Comparison of ENCODE assay signal across 34 cellular contexts in genomic region chr3:45959201-45959600, GRCh38. TPM values are rescaled to one million over a fixed set of nuclear protein-coding genes. Genes with fewer than 3 reads are reported as not detected.
DNase-seq lines count a peak whose midpoint lies in the region; ATAC-seq and TF ChIP-seq lines count a peak whose summit lies in the region.
"Had no signal": no experiment of that assay in that cellular context is flagged by ENCODE, and none has a peak within 500 bp of the region (broad histone marks: within the 10 kb centered on the region; RNA-seq: fewer than 3 reads in every experiment).

No MANE protein-coding gene starts in this region.

- H3K27ac Mint-ChIP-seq in activated T-helper 1 cell treated with anti-CD3 and anti-CD28 coated beads, Interleukin-12 subunit alpha, Interleukin-12 subunit beta, Interleukin-2, Interleukin-4 antibody, amounts not matched to agents 30 ng/mL and 10 ng/mL and 1 ng/mL, durations not matched to agents 14 hours and 24 hours and 36 hours: peak overlapping the region; percentile 0
- peak overlapping the region; percentile 27 for H3K27ac Mint-ChIP-seq in stimulated activated naive B cell treated with anti-CD40 and anti-IgM and Interleukin-4, amounts not matched to agents 10 μg/mL and 1 μg/mL and 100 μg/mL, for 72 hours
- no peak overlapping the region for H3K27ac Mint-ChIP-seq in MCF 10A (ENCODE audit: low read depth, unreplicated experiment)
- H3K27ac Mint-ChIP-seq: activated B cell treated with CpG ODN at 0.5 μM for 24 hours; activated naive CD4-positive, alpha-beta T cell treated with anti-CD3 and anti-CD28 coated beads, Interleukin-2, amount 50 U/mL, for 72 hours; activated T-helper 17 cell treated with anti-CD3 and anti-CD28 coated beads, Interleukin-2, amount 50 U/mL, for 72 hours; nephron; T-helper 1 cell treated with Interleukin-12 subunit alpha and Interleukin-12 subunit beta and Interleukin-4 antibody, amounts not matched to agents 30 μg/mL and 1 μg/mL, for 36 hours had no signal

- H3K4me3 ChIP-seq in GM23248 (no peak overlapping the region), muscle layer of duodenum (ENCODE audit: low read depth in 1 of 2, low read length in 2 of 2) (no peak overlapping the region), MG63 (no peak overlapping the region)
- H3K4me3 ChIP-seq: BLaER1, lung, transverse colon had no signal

- H3K4me1 ChIP-seq in GM23248 (ENCODE audit: insufficient read depth): peaks cover 13% of the 10 kb centered on the region
- H3K4me1 ChIP-seq in muscle layer of duodenum (ENCODE audit: control insufficient read depth in 1 of 2, insufficient read depth in 2 of 2, low read length in 2 of 2): no peaks in the 10 kb centered on the region
- H3K4me1 ChIP-seq: BLaER1, transverse colon had no signal

- intact Hi-C loops in activated T-helper 1 cell treated with anti-CD3 and anti-CD28 coated beads, Interleukin-12 subunit alpha, Interleukin-12 subunit beta, Interleukin-2, Interleukin-4 antibody, amounts not matched to agents 30 ng/mL and 10 ng/mL and 1 ng/mL, durations not matched to agents 14 hours and 24 hours and 36 hours (cut with micrococcal nuclease): no loop called here
- intact Hi-C loops in MCF 10A (cut with micrococcal nuclease): no loop called here

- H3K36me3 ChIP-seq in GM23248 (ENCODE audit: low read depth) (peaks cover 11% of the 10 kb centered on the region), muscle layer of duodenum (ENCODE audit: control insufficient read depth in 1 of 2, insufficient read depth in 2 of 2, low read length in 2 of 2) (peaks cover 82 to 91% of the 10 kb centered on the region in 2 donors), MG63 (peaks cover 10% of the 10 kb centered on the region)

- no TSS peak for BruUV-seq in MCF 10A (replicated peaks; lab: Mats Ljungman, UMichigan)

- no peaks in the 10 kb centered on the region for H3K27me3 Mint-ChIP-seq in activated T-helper 1 cell treated with anti-CD3 and anti-CD28 coated beads, Interleukin-12 subunit alpha, Interleukin-12 subunit beta, Interleukin-2, Interleukin-4 antibody, amounts not matched to agents 30 ng/mL and 10 ng/mL and 1 ng/mL, durations not matched to agents 14 hours and 24 hours and 36 hours (ENCODE audit: insufficient read depth)
- no peaks in the 10 kb centered on the region for H3K27me3 Mint-ChIP-seq in stimulated activated naive B cell treated with anti-CD40 and anti-IgM and Interleukin-4, amounts not matched to agents 10 μg/mL and 1 μg/mL and 100 μg/mL, for 72 hours
- H3K27me3 Mint-ChIP-seq in MCF 10A (ENCODE audit: insufficient read depth, unreplicated experiment): no peaks in the 10 kb centered on the region
- H3K27me3 Mint-ChIP-seq: activated B cell treated with CpG ODN at 0.5 μM for 24 hours; activated T-helper 17 cell treated with anti-CD3 and anti-CD28 coated beads, Interleukin-2, amount 50 U/mL, for 72 hours had no signal

- no peak overlapping the region for H3K4me3 Mint-ChIP-seq in activated T-helper 1 cell treated with anti-CD3 and anti-CD28 coated beads, Interleukin-12 subunit alpha, Interleukin-12 subunit beta, Interleukin-2, Interleukin-4 antibody, amounts not matched to agents 30 ng/mL and 10 ng/mL and 1 ng/mL, durations not matched to agents 14 hours and 24 hours and 36 hours
- H3K4me3 Mint-ChIP-seq in stimulated activated naive B cell treated with anti-CD40 and anti-IgM and Interleukin-4, amounts not matched to agents 10 μg/mL and 1 μg/mL and 100 μg/mL, for 72 hours: no peak overlapping the region
- no peak overlapping the region for H3K4me3 Mint-ChIP-seq in MCF 10A (ENCODE audit: unreplicated experiment)
- H3K4me3 Mint-ChIP-seq: activated B cell treated with CpG ODN at 0.5 μM for 24 hours; activated T-helper 17 cell treated with anti-CD3 and anti-CD28 coated beads, Interleukin-2, amount 50 U/mL, for 72 hours; nephron; T-helper 1 cell treated with Interleukin-12 subunit alpha and Interleukin-12 subunit beta and Interleukin-4 antibody, amounts not matched to agents 30 μg/mL and 1 μg/mL, for 36 hours had no signal

- no peaks in the 10 kb centered on the region for H4K20me1 ChIP-seq in GM23248 (ENCODE audit: insufficient read depth)

- POLR2A ChIA-PET in MCF 10A (lab: Yijun Ruan, JAX): interaction anchor here (1.2 kb wide), 1 partner anchor 10 kb away, joined by 3 read pairs; no protein-coding TSS in a partner anchor

- peaks cover 4% of the 10 kb centered on the region for H3K9me3 Mint-ChIP-seq in activated T-helper 1 cell treated with anti-CD3 and anti-CD28 coated beads, Interleukin-12 subunit alpha, Interleukin-12 subunit beta, Interleukin-2, Interleukin-4 antibody, amounts not matched to agents 30 ng/mL and 10 ng/mL and 1 ng/mL, durations not matched to agents 14 hours and 24 hours and 36 hours
- no peaks in the 10 kb centered on the region for H3K9me3 Mint-ChIP-seq in stimulated activated naive B cell treated with anti-CD40 and anti-IgM and Interleukin-4, amounts not matched to agents 10 μg/mL and 1 μg/mL and 100 μg/mL, for 72 hours
- no peaks in the 10 kb centered on the region for H3K9me3 Mint-ChIP-seq in MCF 10A (ENCODE audit: unreplicated experiment)
- H3K9me3 Mint-ChIP-seq: activated B cell treated with CpG ODN at 0.5 μM for 24 hours; activated T-helper 17 cell treated with anti-CD3 and anti-CD28 coated beads, Interleukin-2, amount 50 U/mL, for 72 hours; nephron had no signal

- no peak for DNase-seq in GM23248
- no peak for DNase-seq in activated T-helper 1 cell treated with anti-CD3 and anti-CD28 coated beads, Interleukin-12 subunit alpha, Interleukin-12 subunit beta, Interleukin-2, Interleukin-4 antibody, amounts not matched to agents 30 ng/mL and 10 ng/mL and 1 ng/mL, durations not matched to agents 14 hours and 24 hours and 36 hours (ENCODE audit: low spot score)
- no peak for DNase-seq in stimulated activated naive B cell treated with anti-CD40 and anti-IgM and Interleukin-4, amounts not matched to agents 10 μg/mL and 1 μg/mL and 100 μg/mL, for 72 hours
- no peak for DNase-seq in MCF 10A (ENCODE audit: unreplicated experiment)
- DNase-seq in stimulated activated CD4-positive, alpha-beta T cell treated with anti-CD3 and anti-CD28 coated beads, Interleukin-4, amount 100 ng/mL, for 1 hour: no peak
- no peak for DNase-seq in MG63
- DNase-seq: activated B cell treated with CpG ODN at 0.5 μM for 24 hours; activated CD4-positive, alpha-beta T cell treated with anti-CD3 and anti-CD28 coated beads, Interleukin-2, amount 50 U/mL, for 4 hours; activated CD8-positive, alpha-beta memory T cell treated with anti-CD3 and anti-CD28 coated beads, Interleukin-2, amount 50 U/mL, for 4 hours; COR-L47; cortex of kidney; DMS53; effector memory CD4-positive, alpha-beta T cell; erythroblast; Kasumi-1; kidney; MV-4-11; NCI-H1436; NCI-H2081 treated with DMSO at 0.1 percent for 48 hours; NCI-H226; NCI-H526 treated with DMSO at 0.1 percent for 48 hours; PC-3; SK-N-SH; transverse colon had no signal

- CTCF ChIA-PET in MCF 10A (lab: Yijun Ruan, JAX): interaction anchor here (0.6 to 2.7 kb wide), 5 partner anchors 19 to 120 kb away, joined by 3 to 11 read pairs (median 4); no protein-coding TSS in a partner anchor

- H3K4me2 ChIP-seq in GM23248 (ENCODE audit: unreplicated experiment): no peak overlapping the region
- H3K4me2 ChIP-seq: BLaER1, SK-N-SH had no signal

- ATAC-seq in stimulated activated naive B cell treated with anti-CD40 and anti-IgM and Interleukin-4, amounts not matched to agents 10 μg/mL and 1 μg/mL and 100 μg/mL, for 72 hours (replicated peaks): no peak
- ATAC-seq: activated naive CD4-positive, alpha-beta T cell treated with anti-CD3 and anti-CD28 coated beads, Interleukin-2, amount 50 U/mL, for 72 hours; activated T-helper 17 cell treated with anti-CD3 and anti-CD28 coated beads, Interleukin-2, amount 50 U/mL, for 72 hours; PC-3 had no signal

- peaks cover 16% of the 10 kb centered on the region; the same call in 1 of the 2 replicates for H3F3A ChIP-seq in GM23248 (ENCODE audit: insufficient read depth)

- H3K79me2 ChIP-seq in GM23248 (ENCODE audit: insufficient read depth): no peaks in the 10 kb centered on the region

- H3K9me3 ChIP-seq in GM23248 (ENCODE audit: low read depth) (no peaks in the 10 kb centered on the region), muscle layer of duodenum (ENCODE audit: control insufficient read depth in 1 of 2, low read length in 2 of 2) (no peaks in the 10 kb centered on the region), MG63 (no peaks in the 10 kb centered on the region)
- H3K9me3 ChIP-seq: BLaER1, SK-N-SH, transverse colon had no signal

- H3K9me2 ChIP-seq in GM23248 (ENCODE audit: insufficient read depth): no peaks in the 10 kb centered on the region
- H3K9me2 ChIP-seq: SK-N-SH had no signal

- peaks cover 89% of the 10 kb centered on the region for H3K36me3 Mint-ChIP-seq in activated T-helper 1 cell treated with anti-CD3 and anti-CD28 coated beads, Interleukin-12 subunit alpha, Interleukin-12 subunit beta, Interleukin-2, Interleukin-4 antibody, amounts not matched to agents 30 ng/mL and 10 ng/mL and 1 ng/mL, durations not matched to agents 14 hours and 24 hours and 36 hours (ENCODE audit: low read depth)
- peaks cover 42 to 59% of the 10 kb centered on the region in 2 donors for H3K36me3 Mint-ChIP-seq in stimulated activated naive B cell treated with anti-CD40 and anti-IgM and Interleukin-4, amounts not matched to agents 10 μg/mL and 1 μg/mL and 100 μg/mL, for 72 hours
- peaks cover 54% of the 10 kb centered on the region for H3K36me3 Mint-ChIP-seq in MCF 10A (ENCODE audit: insufficient read depth, unreplicated experiment)

- H2AFZ ChIP-seq in GM23248: no peak overlapping the region

- H3K27me3 ChIP-seq in GM23248 (replicated peaks; ENCODE audit: insufficient read depth) (no peaks in the 10 kb centered on the region), muscle layer of duodenum (ENCODE audit: low read depth, low read length) (no peaks in the 10 kb centered on the region), MG63 (no peaks in the 10 kb centered on the region)
- H3K27me3 ChIP-seq: BLaER1, transverse colon had no signal

- in situ Hi-C loops in GM23248 (cut with MboI): no loop called here

- 87 to 91% methylated on average over 7 of the region's 7 CpGs for WGBS in GM23248 (ENCODE audit: low coverage in 1 of 2, low lambda C conversion rate in 2 of 2, missing lambda C conversion rate in 2 of 2), 2 experiments

- peak overlapping the region; percentile 45; the same call in 1 of the 2 replicates for H3K27ac ChIP-seq in GM23248
- H3K27ac ChIP-seq in muscle layer of duodenum (ENCODE audit: low read length): peak overlapping the region; percentile 20
- H3K27ac ChIP-seq: BLaER1 had no signal

- no peak for TF ChIP-seq CTCF in MCF 10A (IDR thresholded peaks at IDR 0.05; ENCODE audit: unreplicated experiment)

- H3K4me1 Mint-ChIP-seq in activated T-helper 1 cell treated with anti-CD3 and anti-CD28 coated beads, Interleukin-12 subunit alpha, Interleukin-12 subunit beta, Interleukin-2, Interleukin-4 antibody, amounts not matched to agents 30 ng/mL and 10 ng/mL and 1 ng/mL, durations not matched to agents 14 hours and 24 hours and 36 hours (ENCODE audit: low read depth): peaks cover 71% of the 10 kb centered on the region
- peaks cover 13 to 20% of the 10 kb centered on the region in 2 donors for H3K4me1 Mint-ChIP-seq in stimulated activated naive B cell treated with anti-CD40 and anti-IgM and Interleukin-4, amounts not matched to agents 10 μg/mL and 1 μg/mL and 100 μg/mL, for 72 hours
- no peaks in the 10 kb centered on the region for H3K4me1 Mint-ChIP-seq in MCF 10A (ENCODE audit: insufficient read depth, unreplicated experiment)
- H3K4me1 Mint-ChIP-seq: nephron had no signal

- peak overlapping the region; percentile 33; the same call in 1 of the 2 replicates for H3K9ac ChIP-seq in GM23248
- H3K9ac ChIP-seq: BLaER1, SK-N-SH had no signal

RNA-seq across cellular contexts. Expression of gene CXCR6, which starts 15.9 kb away (rescaled TPM):
- total RNA-seq in GM23248 (2014; rRNA removed; shearing (Covaris generic)): not detected in 2 replicates
- polyA plus RNA-seq in GM23248 (2016; fragmentation: Nextera tagmentation; extraction: Ambion mirVana): not detected in 2 replicates
- total RNA-seq in activated T-helper 1 cell treated with anti-CD3 and anti-CD28 coated beads, Interleukin-12 subunit alpha, Interleukin-12 subunit beta, Interleukin-2, Interleukin-4 antibody, amounts not matched to agents 30 ng/mL and 10 ng/mL and 1 ng/mL, durations not matched to agents 14 hours and 24 hours and 36 hours: 27.2 and 27.9 TPM in 2 replicates
- not detected in 2 replicates for total RNA-seq in MCF 10A (2022)
- not detected in 2 replicates for total RNA-seq in MG63 (2014; rRNA removed; shearing (Covaris generic); ENCODE audit: low replicate concordance)
- total RNA-seq: activated B cell treated with CpG ODN at 0.5 μM for 24 hours, bronchial epithelial cell, osteocyte, PC-3, renal cortical epithelial cell had no signal
- polyA plus RNA-seq: SK-N-SH had no signal

RNA-seq across cellular contexts. Expression of gene FYCO1, which starts 36.4 kb away (rescaled TPM):
- total RNA-seq in GM23248 (2014; rRNA removed; shearing (Covaris generic)): 12.8 and 13.4 TPM in 2 replicates
- polyA plus RNA-seq in GM23248 (2016; fragmentation: Nextera tagmentation; extraction: Ambion mirVana): 6.2 and 6.3 TPM in 2 replicates
- 16.1 and 16.3 TPM in 2 replicates for total RNA-seq in activated T-helper 1 cell treated with anti-CD3 and anti-CD28 coated beads, Interleukin-12 subunit alpha, Interleukin-12 subunit beta, Interleukin-2, Interleukin-4 antibody, amounts not matched to agents 30 ng/mL and 10 ng/mL and 1 ng/mL, durations not matched to agents 14 hours and 24 hours and 36 hours
- total RNA-seq in MCF 10A (2022): 17.0 and 18.4 TPM in 2 replicates
- 10.5 and 12.6 TPM in 2 replicates for total RNA-seq in MG63 (2014; rRNA removed; shearing (Covaris generic); ENCODE audit: low replicate concordance)

Comparison
In these comparisons a context has a peak if more than half of its experiments do, and no peak if none do; other contexts are left out.
1. RNA of gene CXCR6, which starts 15.9 kb away (total RNA-seq): 27.2 to 27.9 TPM in activated T-helper 1 cell treated with anti-CD3 and anti-CD28 coated beads, Interleukin-12 subunit alpha, Interleukin-12 subunit beta, Interleukin-2, Interleukin-4 antibody, amounts not matched to agents 30 ng/mL and 10 ng/mL and 1 ng/mL, durations not matched to agents 14 hours and 24 hours and 36 hours; not detected in GM23248, not detected in MCF 10A and not detected in MG63; every median in the first group is over 10 times any median in the second.